Comparison of ENCODE assay signal across 17 cellular contexts in genomic region chr16:67269766-67270165, GRCh38. TPM values are rescaled to one million over a fixed set of nuclear protein-coding genes. Genes with fewer than 3 reads are reported as not detected.
DNase-seq lines count a peak whose midpoint lies in the region; ATAC-seq, FAIRE-seq and TF ChIP-seq lines count a peak whose summit lies in the region.
"Had no signal": no experiment of that assay in that cellular context is flagged by ENCODE, and none has a peak within 500 bp of the region (broad histone marks: within the 10 kb centered on the region; RNA-seq: fewer than 3 reads in every experiment).

No MANE protein-coding gene starts in this region.

- no peak for TF ChIP-seq CTCF in RWPE2 (IDR thresholded peaks at IDR 0.05; ENCODE audit: poor library complexity, severe bottlenecking)
- TF ChIP-seq CTCF in endothelial cell of umbilical vein (IDR thresholded peaks at IDR 0.05; ENCODE audit: extremely low read depth in 1 of 2, insufficient read depth in 1 of 2, low read depth in 1 of 2, low read length in 2 of 2): no peak
- TF ChIP-seq CTCF in osteoblast (IDR thresholded peaks at IDR 0.05; ENCODE audit: extremely low read depth, low read depth, low read length): no peak
- TF ChIP-seq CTCF in GM13977 (IDR thresholded peaks at IDR 0.05; ENCODE audit: extremely low read depth, insufficient read depth, missing control alignments): no peak
- TF ChIP-seq CTCF in CD8-positive, alpha-beta T cell (IDR thresholded peaks at IDR 0.05): no peak

- TF ChIP-seq POLR2A in endothelial cell of umbilical vein (IDR thresholded peaks at IDR 0.05; ENCODE audit: low read depth, low read length): no peak

- peak; percentile 19; the same call in 1 of the 3 replicates for ATAC-seq in RWPE2 (ENCODE audit: low read depth)
- ATAC-seq in CD8-positive, alpha-beta T cell: no peak
- ATAC-seq: GM12878, psoas muscle had no signal

- CTCF ChIA-PET in endothelial cell of umbilical vein (lab: Charles Lee): interaction anchor here (0.6 to 4.5 kb wide), 10 partner anchors 9 to 130 kb away, joined by 3 to 20 read pairs (median 4); partner anchors contain the start of genes KCTD19, LRRC36 and PLEKHG4
- CTCF ChIA-PET in CD8-positive, alpha-beta T cell (lab: Charles Lee): interaction anchor here (0.9 to 2.7 kb wide), 2 partner anchors 9 to 70 kb away, joined by 3 to 10 read pairs; no protein-coding TSS in a partner anchor

- no peaks in the 10 kb centered on the region for H3K27me3 ChIP-seq in RWPE2 (ENCODE audit: insufficient read depth, poor library complexity, severe bottlenecking)
- H3K27me3 ChIP-seq in endothelial cell of umbilical vein (ENCODE audit: control insufficient read depth in 2 of 2, insufficient read depth in 2 of 2, low read length in 2 of 2): no peaks in the 10 kb centered on the region
- no peaks in the 10 kb centered on the region for H3K27me3 ChIP-seq in osteoblast (ENCODE audit: insufficient read depth, low read length)
- H3K27me3 ChIP-seq in CD8-positive, alpha-beta T cell (ENCODE audit: insufficient read depth, low read length): no peaks in the 10 kb centered on the region
- H3K27me3 ChIP-seq: cardiac muscle cell had no signal

- H3K79me2 ChIP-seq in endothelial cell of umbilical vein (ENCODE audit: control insufficient read depth, insufficient read depth, low read length) (no peaks in the 10 kb centered on the region), osteoblast (ENCODE audit: insufficient read depth, low read length) (no peaks in the 10 kb centered on the region)

- BruUV-seq in endothelial cell of umbilical vein (replicated peaks; lab: Mats Ljungman, UMichigan): no TSS peak

- intact Hi-C loops in endothelial cell of umbilical vein (cut with micrococcal nuclease): no loop called here
- intact Hi-C loops in CD8-positive, alpha-beta T cell (cut with DNase I, micrococcal nuclease): no loop called here

- no peaks in the 10 kb centered on the region for H3K9me3 Mint-ChIP-seq in activated T-cell treated with anti-CD3 and anti-CD28 coated beads, Interleukin-2, amount 50 U/mL, for 24 hours
- H3K9me3 Mint-ChIP-seq in CD8-positive, alpha-beta T cell: no peaks in the 10 kb centered on the region

- H3K4me3 ChIP-seq in RWPE2 (ENCODE audit: severe bottlenecking) (no peak overlapping the region), endothelial cell of umbilical vein (replicated peaks in 1 of 3; ENCODE audit: insufficient read depth in 1 of 3, low read depth in 1 of 3, low read length in 3 of 3) (no peak overlapping the region), osteoblast (ENCODE audit: insufficient read depth, low read length) (no peak overlapping the region)
- no peak overlapping the region for H3K4me3 ChIP-seq in CD8-positive, alpha-beta T cell (ENCODE audit: low read depth, low read length)
- H3K4me3 ChIP-seq: cardiac muscle cell, GM12878, psoas muscle, SK-N-MC had no signal

- peaks cover 2% of the 10 kb centered on the region for H3K4me1 ChIP-seq in RWPE2 (ENCODE audit: insufficient read depth, poor library complexity, severe bottlenecking)
- H3K4me1 ChIP-seq in endothelial cell of umbilical vein (ENCODE audit: control insufficient read depth, extremely low read depth, insufficient read depth, low read length): peaks cover 23% of the 10 kb centered on the region
- H3K4me1 ChIP-seq in osteoblast (ENCODE audit: insufficient read depth, low read length): peaks cover 32% of the 10 kb centered on the region
- no peaks in the 10 kb centered on the region for H3K4me1 ChIP-seq in CD8-positive, alpha-beta T cell (ENCODE audit: insufficient read depth, low read length)
- H3K4me1 ChIP-seq: psoas muscle had no signal

- no peak overlapping the region for H3K4me2 ChIP-seq in endothelial cell of umbilical vein (ENCODE audit: insufficient read depth, low read length)
- no peak overlapping the region for H3K4me2 ChIP-seq in osteoblast (ENCODE audit: insufficient read depth, low read length)

- peak overlapping the region; percentile 22 for H3K9ac ChIP-seq in endothelial cell of umbilical vein (replicated peaks; ENCODE audit: extremely low read depth, insufficient read depth, low read length)

- H2AFZ ChIP-seq in endothelial cell of umbilical vein (ENCODE audit: low read depth, low read length) (peak overlapping the region; percentile 31), osteoblast (ENCODE audit: low read length) (no peak overlapping the region)

- FAIRE-seq in endothelial cell of umbilical vein (lab: Jason Lieb, UNC): peak; percentile 83
- FAIRE-seq: GM12878 had no signal

- in situ Hi-C loops in GM13977 (cut with MboI; ENCODE audit: low pct_unique_long_range_greater_than_20kb, low sequenced_read_pairs, unreplicated experiment): loop anchor here (10.0 kb wide), 1 partner anchor 135 kb away; no protein-coding TSS in a partner anchor

- H3K9me3 ChIP-seq in RWPE2 (ENCODE audit: severe bottlenecking): no peaks in the 10 kb centered on the region
- no peaks in the 10 kb centered on the region for H3K9me3 ChIP-seq in endothelial cell of umbilical vein (replicated peaks; ENCODE audit: control insufficient read depth, insufficient read depth, low read length)
- no peaks in the 10 kb centered on the region for H3K9me3 ChIP-seq in osteoblast (ENCODE audit: low read depth, low read length)
- H3K9me3 ChIP-seq in CD8-positive, alpha-beta T cell (ENCODE audit: low read length): no peaks in the 10 kb centered on the region
- H3K9me3 ChIP-seq: psoas muscle had no signal

- no peaks in the 10 kb centered on the region for H3K4me1 Mint-ChIP-seq in activated T-cell treated with anti-CD3 and anti-CD28 coated beads, Interleukin-2, amount 50 U/mL, for 24 hours (ENCODE audit: low read depth)
- H3K4me1 Mint-ChIP-seq in CD8-positive, alpha-beta T cell (ENCODE audit: low read depth): no peaks in the 10 kb centered on the region

- POLR2A ChIA-PET in endothelial cell of umbilical vein (lab: Charles Lee): interaction anchor here (1.9 kb wide), 1 partner anchor 25 kb away, joined by 6 read pairs; no protein-coding TSS in a partner anchor
- POLR2A ChIA-PET in CD8-positive, alpha-beta T cell (lab: Charles Lee): interaction anchor here (0.7 kb wide), 1 partner anchor 25 kb away, joined by 3 read pairs; no protein-coding TSS in a partner anchor

- H3K27me3 Mint-ChIP-seq in activated T-cell treated with anti-CD3 and anti-CD28 coated beads, Interleukin-2, amount 50 U/mL, for 24 hours: no peaks in the 10 kb centered on the region
- no peaks in the 10 kb centered on the region for H3K27me3 Mint-ChIP-seq in CD8-positive, alpha-beta T cell (ENCODE audit: low read depth)

- DNase-seq in ELR (ENCODE audit: low read depth): peak; percentile 86
- peak; percentile 44 for DNase-seq in RWPE2 (ENCODE audit: low spot score)
- peak; percentile 33 for DNase-seq in endothelial cell of umbilical vein (ENCODE audit: low read depth, low spot score)
- peak; percentile 92 for DNase-seq in osteoblast (ENCODE audit: insufficient read length, low spot score, missing footprints)
- DNase-seq in activated T-cell treated with anti-CD3 and anti-CD28 coated beads, Interleukin-2, amount 50 U/mL, for 24 hours: no peak
- DNase-seq in GM13977 (ENCODE audit: low spot score): no peak
- no peak for DNase-seq in CD8-positive, alpha-beta T cell
- no peak for DNase-seq in NCI-H2196 treated with DMSO at 0.1 percent for 48 hours (lab: John Stamatoyannopoulos, UW; ENCODE audit: unreplicated experiment)
- DNase-seq: activated gamma-delta T cell treated with Interleukin-2 at 50 U/mL for 16 hours, DND-41, kidney glomerular epithelial cell, NCI-H1048 had no signal

- peaks cover 4% of the 10 kb centered on the region for H3K36me3 ChIP-seq in RWPE2 (ENCODE audit: low read depth)
- H3K36me3 ChIP-seq in endothelial cell of umbilical vein (ENCODE audit: control insufficient read depth in 2 of 2, extremely low read depth in 1 of 2, insufficient read depth in 2 of 2, low read length in 2 of 2): no peaks in the 10 kb centered on the region
- peaks cover 16% of the 10 kb centered on the region for H3K36me3 ChIP-seq in osteoblast (ENCODE audit: insufficient read depth, low read length)
- H3K36me3 ChIP-seq in CD8-positive, alpha-beta T cell (ENCODE audit: insufficient read depth, low read length): no peaks in the 10 kb centered on the region
- H3K36me3 ChIP-seq: cardiac muscle cell had no signal

- H3K9me1 ChIP-seq in endothelial cell of umbilical vein (replicated peaks; ENCODE audit: control insufficient read depth, extremely low read depth, insufficient read depth, low read length): no peaks in the 10 kb centered on the region

- no peak overlapping the region for H3K4me3 Mint-ChIP-seq in activated T-cell treated with anti-CD3 and anti-CD28 coated beads, Interleukin-2, amount 50 U/mL, for 24 hours
- no peak overlapping the region for H3K4me3 Mint-ChIP-seq in CD8-positive, alpha-beta T cell

- H4K20me1 ChIP-seq in endothelial cell of umbilical vein (replicated peaks; ENCODE audit: control insufficient read depth, extremely low read depth, insufficient read depth, low read length): no peaks in the 10 kb centered on the region
- no peaks in the 10 kb centered on the region for H4K20me1 ChIP-seq in osteoblast (ENCODE audit: insufficient read depth, low read length)

- no peak overlapping the region for H3K27ac Mint-ChIP-seq in activated T-cell treated with anti-CD3 and anti-CD28 coated beads, Interleukin-2, amount 50 U/mL, for 24 hours
- H3K27ac Mint-ChIP-seq in CD8-positive, alpha-beta T cell: no peak overlapping the region

- peaks cover 8% of the 10 kb centered on the region for H3K36me3 Mint-ChIP-seq in activated T-cell treated with anti-CD3 and anti-CD28 coated beads, Interleukin-2, amount 50 U/mL, for 24 hours (ENCODE audit: low read depth)
- peaks cover 6% of the 10 kb centered on the region for H3K36me3 Mint-ChIP-seq in CD8-positive, alpha-beta T cell

- H3K27ac ChIP-seq in RWPE2 (ENCODE audit: poor library complexity, severe bottlenecking) (no peak overlapping the region), endothelial cell of umbilical vein (ENCODE audit: insufficient read depth, low read depth, low read length) (peak overlapping the region; percentile 66), osteoblast (ENCODE audit: low read depth, low read length) (peak overlapping the region; percentile 37)
- no peak overlapping the region for H3K27ac ChIP-seq in CD8-positive, alpha-beta T cell (ENCODE audit: low read depth, low read length)
- H3K27ac ChIP-seq: C4-2B, cardiac muscle cell, psoas muscle, SK-N-MC had no signal

- dilution Hi-C loops in endothelial cell of umbilical vein (cut with MboI; ENCODE audit: extremely low pct_ligation_motif_present, low sequenced_read_pairs): no loop called here

RNA-seq across cellular contexts. Expression of gene PLEKHG4, which starts 9.6 kb away (rescaled TPM):
- total RNA-seq in endothelial cell of umbilical vein: 23.9 and 26.6 TPM in 2 replicates
- 34.8 and 35.6 TPM in 2 replicates for polyA plus RNA-seq in endothelial cell of umbilical vein
- polyA plus RNA-seq in endothelial cell of umbilical vein (2011; cell fraction: cytosol; rRNA removed): 16.0 and 25.5 TPM in 2 replicates
- polyA plus RNA-seq in endothelial cell of umbilical vein (2011; cell fraction: nucleus; rRNA removed): 203 and 244 TPM in 2 replicates
- polyA plus RNA-seq in endothelial cell of umbilical vein (2012): 51.6 and 59.7 TPM in 2 replicates
- polyA minus RNA-seq in endothelial cell of umbilical vein: 24.7 and 29.8 TPM in 2 replicates
- 16.2 TPM for polyA minus RNA-seq in endothelial cell of umbilical vein (2011; cell fraction: cytosol; rRNA and poly(A)+ RNA removed)
- 23.7 and 30.6 TPM in 2 replicates for polyA minus RNA-seq in endothelial cell of umbilical vein (2011; cell fraction: nucleus; rRNA and poly(A)+ RNA removed)
- 31.8 and 41.6 TPM in 2 replicates for total RNA-seq in osteoblast
- total RNA-seq in CD8-positive, alpha-beta T cell: 10 to 100 TPM; 11.3 to 13.7 TPM

RNA-seq across cellular contexts. Expression of gene SLC9A5, which starts 21.0 kb away (rescaled TPM):
- total RNA-seq in endothelial cell of umbilical vein (2.8 and 4.2 TPM in 2 replicates), osteoblast (2.9 and 3.6 TPM in 2 replicates)
- 2.7 and 3.2 TPM in 2 replicates for polyA plus RNA-seq in endothelial cell of umbilical vein
- 1.4 and 1.5 TPM in 2 replicates for polyA plus RNA-seq in endothelial cell of umbilical vein (2011; cell fraction: cytosol; rRNA removed)
- polyA plus RNA-seq in endothelial cell of umbilical vein (2011; cell fraction: nucleus; rRNA removed): 17.7 and 19.4 TPM in 2 replicates
- polyA plus RNA-seq in endothelial cell of umbilical vein (2012): 3.0 and 3.9 TPM in 2 replicates
- 2.2 and 2.7 TPM in 2 replicates for polyA minus RNA-seq in endothelial cell of umbilical vein
- 0.51 TPM for polyA minus RNA-seq in endothelial cell of umbilical vein (2011; cell fraction: cytosol; rRNA and poly(A)+ RNA removed)
- 2.5 and 3.0 TPM in 2 replicates for polyA minus RNA-seq in endothelial cell of umbilical vein (2011; cell fraction: nucleus; rRNA and poly(A)+ RNA removed)
- 1 to 10 TPM; 2.0 to 2.1 TPM for total RNA-seq in CD8-positive, alpha-beta T cell

RNA-seq across cellular contexts. Expression of gene FHOD1, which starts 22.5 kb away (rescaled TPM):
- total RNA-seq in endothelial cell of umbilical vein (104 and 124 TPM in 2 replicates), osteoblast (27.4 and 28.2 TPM in 2 replicates)
- polyA plus RNA-seq in endothelial cell of umbilical vein: 63.6 and 78.6 TPM in 2 replicates
- polyA plus RNA-seq in endothelial cell of umbilical vein (2011; cell fraction: cytosol; rRNA removed): 43.3 and 49.4 TPM in 2 replicates
- polyA plus RNA-seq in endothelial cell of umbilical vein (2011; cell fraction: nucleus; rRNA removed): 289 and 335 TPM in 2 replicates
- 84.9 and 85.3 TPM in 2 replicates for polyA plus RNA-seq in endothelial cell of umbilical vein (2012)
- polyA minus RNA-seq in endothelial cell of umbilical vein: 44.3 and 55.7 TPM in 2 replicates
- polyA minus RNA-seq in endothelial cell of umbilical vein (2011; cell fraction: cytosol; rRNA and poly(A)+ RNA removed): 17.6 TPM
- 42.3 and 55.3 TPM in 2 replicates for polyA minus RNA-seq in endothelial cell of umbilical vein (2011; cell fraction: nucleus; rRNA and poly(A)+ RNA removed)
- 10 to 100 TPM; 15.2 to 18.7 TPM for total RNA-seq in CD8-positive, alpha-beta T cell

RNA-seq across cellular contexts. Expression of gene TMEM208, which starts 42.8 kb away (rescaled TPM):
- total RNA-seq in endothelial cell of umbilical vein (35.3 and 36.3 TPM in 2 replicates), osteoblast (22.4 and 25.3 TPM in 2 replicates)
- polyA plus RNA-seq in endothelial cell of umbilical vein: 94.0 and 98.4 TPM in 2 replicates
- polyA plus RNA-seq in endothelial cell of umbilical vein (2011; cell fraction: cytosol; rRNA removed): 53.5 and 55.9 TPM in 2 replicates
- polyA plus RNA-seq in endothelial cell of umbilical vein (2011; cell fraction: nucleus; rRNA removed): 44.4 and 48.8 TPM in 2 replicates
- polyA plus RNA-seq in endothelial cell of umbilical vein (2012): 34.1 and 34.9 TPM in 2 replicates
- 57.2 and 62.0 TPM in 2 replicates for polyA minus RNA-seq in endothelial cell of umbilical vein
- 29.2 TPM for polyA minus RNA-seq in endothelial cell of umbilical vein (2011; cell fraction: cytosol; rRNA and poly(A)+ RNA removed)
- polyA minus RNA-seq in endothelial cell of umbilical vein (2011; cell fraction: nucleus; rRNA and poly(A)+ RNA removed): 24.9 and 27.2 TPM in 2 replicates
- total RNA-seq in CD8-positive, alpha-beta T cell: 10 to 100 TPM; 37.1 to 44.7 TPM

RNA-seq across cellular contexts. Expression of gene KCTD19, which starts 56.8 kb away (rescaled TPM):
- total RNA-seq in endothelial cell of umbilical vein (0.16 and 0.44 TPM in 2 replicates), osteoblast (not detected in 2 replicates)
- polyA plus RNA-seq in endothelial cell of umbilical vein: 0.10 and 0.21 TPM in 2 replicates
- polyA plus RNA-seq in endothelial cell of umbilical vein (2011; cell fraction: cytosol; rRNA removed): 0.19 and 0.31 TPM in 2 replicates
- polyA plus RNA-seq in endothelial cell of umbilical vein (2011; cell fraction: nucleus; rRNA removed): 1.5 and 1.7 TPM in 2 replicates
- 1.7 and 2.2 TPM in 2 replicates for polyA plus RNA-seq in endothelial cell of umbilical vein (2012)
- 1.2 and 1.8 TPM in 2 replicates for polyA minus RNA-seq in endothelial cell of umbilical vein
- polyA minus RNA-seq in endothelial cell of umbilical vein (2011; cell fraction: cytosol; rRNA and poly(A)+ RNA removed): 0.20 TPM
- 0.67 and 1.6 TPM in 2 replicates for polyA minus RNA-seq in endothelial cell of umbilical vein (2011; cell fraction: nucleus; rRNA and poly(A)+ RNA removed)
- total RNA-seq in CD8-positive, alpha-beta T cell: not detected
- total RNA-seq: psoas muscle had no signal
- polyA plus RNA-seq: cardiac muscle cell had no signal

Comparison
In these comparisons a context has a peak if more than half of its experiments do, and no peak if none do; other contexts are left out.
1. DNase-seq: peak in ELR (single experiment), RWPE2 (single experiment), endothelial cell of umbilical vein (single experiment) and osteoblast (single experiment); none in activated T-cell treated with anti-CD3 and anti-CD28 coated beads, Interleukin-2, amount 50 U/mL, for 24 hours (single experiment), GM13977 (single experiment), CD8-positive, alpha-beta T cell (0 of 7) and NCI-H2196 treated with DMSO at 0.1 percent for 48 hours (single experiment).
2. H3K27ac ChIP-seq: peak in endothelial cell of umbilical vein (single experiment) and osteoblast (single experiment); none in RWPE2 (single experiment) and CD8-positive, alpha-beta T cell (single experiment).